30 cellular contexts compared by ENCODE assay signal in the genomic region with DNA sequence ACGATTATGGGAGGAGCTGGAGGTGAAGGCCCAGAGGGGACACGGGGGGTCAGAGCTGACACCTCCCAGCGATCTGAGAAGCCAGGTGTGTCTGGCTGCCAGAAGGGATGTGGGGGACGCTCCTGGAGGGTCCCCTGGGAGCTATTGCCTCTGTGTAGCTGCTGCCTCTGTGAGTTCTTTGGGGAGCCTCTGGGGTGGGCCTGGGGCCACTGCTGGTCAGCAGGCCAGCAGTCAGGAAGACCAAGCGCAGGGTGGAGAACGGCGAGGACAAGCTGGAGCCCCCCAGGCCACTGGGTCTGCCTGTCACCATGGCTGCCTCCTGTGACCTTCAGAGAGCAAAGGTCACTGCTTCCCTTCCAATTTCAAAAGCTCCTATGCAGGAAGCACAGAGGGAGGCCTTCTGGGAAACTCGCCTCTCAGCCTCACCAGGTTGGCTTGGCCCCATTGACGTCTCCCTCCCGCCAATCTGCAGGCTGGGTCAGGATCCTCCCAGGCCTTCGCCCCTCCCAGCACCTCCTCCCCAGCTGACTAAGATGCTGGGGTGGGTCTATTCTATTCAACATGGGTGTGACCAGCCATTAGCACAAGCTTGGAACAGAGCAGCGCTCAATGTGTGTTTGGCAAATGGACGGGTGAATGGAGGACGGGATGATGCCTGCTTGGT.
"Had no signal": no experiment of that assay in that cellular context is flagged by ENCODE, and none has a peak within 500 bp of the region (broad histone marks: within the 10 kb centered on the region; RNA-seq: fewer than 3 reads in every experiment).

No MANE protein-coding gene starts in this region.

- DNase-seq: activated B cell treated with CpG ODN at 0.5 μM for 24 hours; activated CD4-positive, alpha-beta T cell treated with anti-CD3 and anti-CD28 coated beads for 36 hours; activated CD4-positive, alpha-beta T cell treated with anti-CD3 and anti-CD28 coated beads, Interleukin-2, amount 50 U/mL, for 48 hours; activated CD8-positive, alpha-beta memory T cell treated with anti-CD3 and anti-CD28 coated beads, Interleukin-2, amount 50 U/mL, for 4 hours; activated effector memory CD4-positive, alpha-beta T cell treated with anti-CD3 and anti-CD28 coated beads, Interleukin-2, amount 50 U/mL, for 16 hours; activated naive CD4-positive, alpha-beta T cell treated with anti-CD3 and anti-CD28 coated beads, Interleukin-2, amount 50 U/mL, for 16 hours; activated T-cell treated with anti-CD3 and anti-CD28 coated beads, Interleukin-2, amount 50 U/mL, for 1 hour; central memory CD4-positive, alpha-beta T cell; left lung; mesenchymal stem cell; naive thymus-derived CD8-positive, alpha-beta T cell; ovary; retina; stimulated activated CD4-positive, alpha-beta T cell treated with anti-CD3 and anti-CD28 coated beads, Interleukin-12 subunit alpha, Interleukin-12 subunit beta, amount 100 ng/mL, for 4 hours; stimulated activated CD4-positive, alpha-beta T cell treated with anti-CD3 and anti-CD28 coated beads, Interleukin-4, amount 100 ng/mL, for 1 hour; stimulated activated naive CD8-positive, alpha-beta T cell treated with anti-CD3 and anti-CD28 coated beads, Interleukin-15, Interleukin-2, amounts not matched to agents 100 U/mL and 50 U/mL, for 24 hours; T-helper 1 cell; trophoblast cell; uterus had no signal

- H3K9me3 Mint-ChIP-seq: activated B cell treated with CpG ODN at 0.5 μM for 24 hours; activated T-helper 1 cell treated with anti-CD3 and anti-CD28 coated beads, Interleukin-12 subunit alpha, Interleukin-12 subunit beta, Interleukin-2, Interleukin-4 antibody, amounts not matched to agents 30 ng/mL and 10 ng/mL and 1 ng/mL, durations not matched to agents 14 hours and 24 hours and 36 hours; naive thymus-derived CD8-positive, alpha-beta T cell; T-helper 2 cell treated with Interferon-gamma antibody and Interleukin-4, amounts not matched to agents 5 μg/mL and 100 μg/mL, for 36 hours had no signal

- ATAC-seq: activated CD4-positive, alpha-beta T cell treated with anti-CD3 and anti-CD28 coated beads for 36 hours; left lung; naive thymus-derived CD8-positive, alpha-beta T cell; sciatic nerve; stimulated activated naive CD8-positive, alpha-beta T cell treated with anti-CD3 and anti-CD28 coated beads, Interleukin-15, Interleukin-2, amounts not matched to agents 100 U/mL and 50 U/mL, for 24 hours had no signal

- H3K4me3 Mint-ChIP-seq: activated B cell treated with CpG ODN at 0.5 μM for 24 hours; activated CD4-positive, alpha-beta T cell treated with anti-CD3 and anti-CD28 coated beads for 36 hours; activated T-helper 1 cell treated with anti-CD3 and anti-CD28 coated beads, Interleukin-12 subunit alpha, Interleukin-12 subunit beta, Interleukin-2, Interleukin-4 antibody, amounts not matched to agents 30 ng/mL and 10 ng/mL and 1 ng/mL, durations not matched to agents 14 hours and 24 hours and 36 hours; naive thymus-derived CD8-positive, alpha-beta T cell; T-helper 2 cell treated with Interferon-gamma antibody and Interleukin-4, amounts not matched to agents 5 μg/mL and 100 μg/mL, for 36 hours had no signal

- H3K4me1 Mint-ChIP-seq: activated B cell treated with CpG ODN at 0.5 μM for 24 hours; activated CD4-positive, alpha-beta T cell treated with anti-CD3 and anti-CD28 coated beads for 36 hours; naive thymus-derived CD8-positive, alpha-beta T cell had no signal

- FAIRE-seq: endothelial cell of umbilical vein, frontal cortex had no signal

- H3K4me3 ChIP-seq: breast epithelium, esophagus muscularis mucosa, left lung, lower lobe of right lung, ovary, prostate gland, skin epidermis, thoracic aorta, uterus had no signal

- H3K27ac Mint-ChIP-seq: activated B cell treated with CpG ODN at 0.5 μM for 24 hours; activated CD4-positive, alpha-beta T cell treated with anti-CD3 and anti-CD28 coated beads for 36 hours; activated T-helper 1 cell treated with anti-CD3 and anti-CD28 coated beads, Interleukin-12 subunit alpha, Interleukin-12 subunit beta, Interleukin-2, Interleukin-4 antibody, amounts not matched to agents 30 ng/mL and 10 ng/mL and 1 ng/mL, durations not matched to agents 14 hours and 24 hours and 36 hours; naive thymus-derived CD8-positive, alpha-beta T cell; T-helper 2 cell treated with Interferon-gamma antibody and Interleukin-4, amounts not matched to agents 5 μg/mL and 100 μg/mL, for 36 hours had no signal

- H3K36me3 Mint-ChIP-seq: naive thymus-derived CD8-positive, alpha-beta T cell had no signal
